ENCODE assay signal across 12 cellular contexts in genomic region chr1:198220428-198220827, GRCh38.
DNase-seq lines count a peak whose midpoint lies in the region; ATAC-seq lines count a peak whose summit lies in the region.
"Had no signal": no experiment of that assay in that cellular context is flagged by ENCODE, and none has a peak within 500 bp of the region (broad histone marks: within the 10 kb centered on the region; RNA-seq: fewer than 3 reads in every experiment).

No MANE protein-coding gene starts in this region.

- H3K36me3 Mint-ChIP-seq in activated naive CD8-positive, alpha-beta T cell, result peaks cover 29% of the 10 kb centered on the region
- peaks cover 42% of the 10 kb centered on the region for H3K36me3 Mint-ChIP-seq in activated naive CD8-positive, alpha-beta T cell treated with anti-CD3 and anti-CD28 coated beads for 36 hours

- peaks cover 3% of the 10 kb centered on the region for H3K9me3 Mint-ChIP-seq in activated naive CD8-positive, alpha-beta T cell (ENCODE audit: low read depth)
- H3K9me3 Mint-ChIP-seq in activated naive CD8-positive, alpha-beta T cell treated with anti-CD3 and anti-CD28 coated beads for 36 hours, result peaks cover 29% of the 10 kb centered on the region

- DNase-seq in activated naive CD8-positive, alpha-beta T cell treated with anti-CD3 and anti-CD28 coated beads for 36 hours, result no peak
- peak; percentile 54 for DNase-seq in adipocyte (ENCODE audit: low read depth)
- no peak for DNase-seq in Right ventricle myocardium superior
- no peak for DNase-seq in aorta
- DNase-seq in stimulated activated CD4-positive, alpha-beta T cell treated with anti-CD3 and anti-CD28 coated beads, Interleukin-1b, Interleukin-23, amount 100 ng/mL, for 48 hours, result no peak
- no peak for DNase-seq in DMS153 treated with DMSO at 0.1 percent for 48 hours (lab: John Stamatoyannopoulos, UW; ENCODE audit: unreplicated experiment)
- DNase-seq: activated T-cell treated with anti-CD3 and anti-CD28 coated beads, Interleukin-2, amount 50 U/mL, for 4 hours; KG1; NCI-H774 had no signal

- H3K9ac ChIP-seq in adipocyte (ENCODE audit: low read length), result no peak overlapping the region

- H3K4me1 Mint-ChIP-seq in activated naive CD8-positive, alpha-beta T cell (ENCODE audit: low read depth), result peaks cover 38% of the 10 kb centered on the region
- peaks cover 22% of the 10 kb centered on the region for H3K4me1 Mint-ChIP-seq in activated naive CD8-positive, alpha-beta T cell treated with anti-CD3 and anti-CD28 coated beads for 36 hours

- no peaks in the 10 kb centered on the region for H3K36me3 ChIP-seq in adipocyte (ENCODE audit: control insufficient read depth, insufficient read depth, low read length, severe bottlenecking)
- no peaks in the 10 kb centered on the region for H3K36me3 ChIP-seq in aorta (ENCODE audit: control insufficient read depth in 1 of 2, insufficient read depth in 2 of 2, low read length in 1 of 2)

- ATAC-seq in Right ventricle myocardium superior (ENCODE audit: poor library complexity) (peak; percentile 34), aorta (ENCODE audit: low FRiP score) (peak; percentile 60), HG03520 (IDR thresholded peaks at IDR 0.05; ENCODE audit: unreplicated experiment) (no peak)
- ATAC-seq: activated T-cell treated with anti-CD3 and anti-CD28 coated beads, Interleukin-2, amount 50 U/mL, for 4 hours had no signal

- 9 to 21% methylated on average over 1 of the region's 1 CpG for WGBS in aorta, 2 donors

- H3K4me1 ChIP-seq in adipocyte (ENCODE audit: control insufficient read depth, insufficient read depth, low read length) (peaks cover 9% of the 10 kb centered on the region), aorta (ENCODE audit: control insufficient read depth in 1 of 2, insufficient read depth in 2 of 2, low read length in 2 of 2) (no peaks in the 10 kb centered on the region)

- intact Hi-C loops in Right ventricle myocardium superior (cut with DNase I) (no loop called here), aorta (cut with DNase I) (no loop called here)

- H3K27me3 ChIP-seq in adipocyte (replicated peaks; ENCODE audit: control insufficient read depth, insufficient read depth, low read length) (no peaks in the 10 kb centered on the region), aorta (ENCODE audit: control insufficient read depth in 1 of 2, insufficient read depth in 2 of 2, low read length in 1 of 2) (no peaks in the 10 kb centered on the region)

- H3K27me3 Mint-ChIP-seq in activated naive CD8-positive, alpha-beta T cell, result no peaks in the 10 kb centered on the region
- no peaks in the 10 kb centered on the region for H3K27me3 Mint-ChIP-seq in activated naive CD8-positive, alpha-beta T cell treated with anti-CD3 and anti-CD28 coated beads for 36 hours

- H3K4me3 ChIP-seq in adipocyte (ENCODE audit: low read length) (no peak overlapping the region), aorta (ENCODE audit: low read length in 2 of 2) (no peak overlapping the region)

- H3K9me3 ChIP-seq in adipocyte (ENCODE audit: control insufficient read depth, low read length) (no peaks in the 10 kb centered on the region), aorta (ENCODE audit: control insufficient read depth, low read length) (no peaks in the 10 kb centered on the region)

- no peak overlapping the region for H3K27ac ChIP-seq in aorta (ENCODE audit: low read depth in 1 of 2, low read length in 2 of 2)

- no peak overlapping the region for H3K4me3 Mint-ChIP-seq in activated naive CD8-positive, alpha-beta T cell
- no peak overlapping the region for H3K4me3 Mint-ChIP-seq in activated naive CD8-positive, alpha-beta T cell treated with anti-CD3 and anti-CD28 coated beads for 36 hours
- H3K4me3 Mint-ChIP-seq: activated T-cell treated with anti-CD3 and anti-CD28 coated beads, Interleukin-2, amount 50 U/mL, for 4 hours; T-helper 2 cell treated with Interferon-gamma antibody and Interleukin-4, amounts not matched to agents 5 μg/mL and 100 μg/mL, for 36 hours had no signal

- H3K27ac Mint-ChIP-seq in activated naive CD8-positive, alpha-beta T cell, result peak overlapping the region; percentile 4
- no peak overlapping the region for H3K27ac Mint-ChIP-seq in activated naive CD8-positive, alpha-beta T cell treated with anti-CD3 and anti-CD28 coated beads for 36 hours
- H3K27ac Mint-ChIP-seq: T-helper 2 cell treated with Interferon-gamma antibody and Interleukin-4, amounts not matched to agents 5 μg/mL and 100 μg/mL, for 36 hours had no signal
